ENCODE assay signal across 30 cellular contexts in the genomic region with DNA sequence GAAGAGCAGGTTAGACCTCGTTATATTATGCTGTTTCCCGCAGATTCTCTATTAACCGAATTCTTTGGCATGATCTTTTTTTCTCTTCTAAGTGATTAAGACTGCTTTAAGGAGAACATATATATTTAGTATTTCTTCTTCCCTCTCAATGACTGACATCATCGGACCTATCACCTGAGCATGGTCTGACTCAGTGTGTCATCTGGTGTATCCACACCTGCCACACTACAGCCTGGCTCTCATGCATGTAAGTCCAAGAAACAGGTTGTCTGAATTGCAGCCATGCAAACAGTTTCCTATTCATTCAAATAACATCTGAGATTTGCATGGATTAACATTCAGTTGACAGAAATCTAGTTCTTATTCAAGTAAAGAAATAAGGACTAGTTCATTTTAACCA.
"Had no signal": no experiment of that assay in that cellular context is flagged by ENCODE, and none has a peak within 500 bp of the region (broad histone marks: within the 10 kb centered on the region; RNA-seq: fewer than 3 reads in every experiment).

No MANE protein-coding gene starts in this region.

- H3K4me1 ChIP-seq: adrenal gland, body of pancreas, colonic mucosa, gastrocnemius medialis, heart left ventricle had no signal

- H3K36me3 ChIP-seq: adrenal gland, cardiac muscle cell, colonic mucosa, gastrocnemius medialis, heart left ventricle had no signal

- H3K4me3 ChIP-seq: adrenal gland, body of pancreas, cardiac muscle cell, colonic mucosa, dorsolateral prefrontal cortex, gastrocnemius medialis, heart left ventricle had no signal

- DNase-seq: activated CD4-positive, alpha-beta memory T cell treated with anti-CD3 and anti-CD28 coated beads for 36 hours; activated CD4-positive, alpha-beta T cell treated with anti-CD3 and anti-CD28 coated beads for 36 hours; activated CD4-positive, alpha-beta T cell treated with anti-CD3 and anti-CD28 coated beads, Interleukin-2, amount 10 ng/mL, durations not matched to agents 24 days and 14 days; activated CD4-positive, CD25-positive, alpha-beta regulatory T cell; activated CD4-positive, CD25-positive, alpha-beta regulatory T cell treated with anti-CD3 and anti-CD28 coated beads, Interleukin-2, amount 50 U/mL, for 72 hours; activated CD8-positive, alpha-beta memory T cell treated with anti-CD3 and anti-CD28 coated beads, Interleukin-2, amount 10 ng/mL, durations not matched to agents 7 days and 5 days; activated CD8-positive, alpha-beta memory T cell treated with anti-CD3 and anti-CD28 coated beads, Interleukin-2, amount 50 U/mL, for 4 hours; activated CD8-positive, alpha-beta T cell treated with anti-CD3 and anti-CD28 coated beads, Interleukin-2, amount 10 ng/mL, durations not matched to agents 7 days and 5 days; activated effector memory CD4-positive, alpha-beta T cell treated with anti-CD3 and anti-CD28 coated beads, Interleukin-2, amount 50 U/mL, for 16 hours; activated naive CD4-positive, alpha-beta T cell treated with anti-CD3 and anti-CD28 coated beads for 36 hours; activated naive CD8-positive, alpha-beta T cell treated with anti-CD3 and anti-CD28 coated beads for 36 hours; activated naive CD8-positive, alpha-beta T cell treated with anti-CD3 and anti-CD28 coated beads, Interleukin-2, amount 50 U/mL, for 24 hours; activated T-cell treated with anti-CD3 and anti-CD28 coated beads, Interleukin-2, amount 50 U/mL, for 1 hour; activated T-cell treated with anti-CD3 and anti-CD28 coated beads, Interleukin-2, amount 50 U/mL, for 48 hours; adrenal gland; amygdala; aorta; body of pancreas; central memory CD4-positive, alpha-beta T cell; cerebellar nuclear complex; colonic mucosa; dorsolateral prefrontal cortex; effector memory CD8-positive, alpha-beta T cell; foreskin fibroblast; gastrocnemius medialis; glutamatergic neuron; heart left ventricle; T-helper 2 cell had no signal

- ATAC-seq: activated CD4-positive, alpha-beta T cell treated with anti-CD3 and anti-CD28 coated beads for 36 hours; activated CD8-positive, alpha-beta memory T cell treated with anti-CD3 and anti-CD28 coated beads, Interleukin-2, amount 10 ng/mL, durations not matched to agents 7 days and 5 days; activated CD8-positive, alpha-beta T cell treated with anti-CD3 and anti-CD28 coated beads, Interleukin-2, amount 10 ng/mL, durations not matched to agents 7 days and 5 days; activated naive CD8-positive, alpha-beta T cell treated with anti-CD3 and anti-CD28 coated beads, Interleukin-2, amount 50 U/mL, for 24 hours; body of pancreas; effector memory CD8-positive, alpha-beta T cell; gastrocnemius medialis; heart left ventricle had no signal

- H3K9me3 ChIP-seq: adrenal gland, body of pancreas, colonic mucosa, gastrocnemius medialis, heart left ventricle had no signal

- H3K27ac ChIP-seq: adrenal gland, body of pancreas, cardiac muscle cell, colonic mucosa, dorsolateral prefrontal cortex, epithelial cell of prostate, gastrocnemius medialis, heart left ventricle had no signal

- H3K27me3 ChIP-seq: adrenal gland, body of pancreas, cardiac muscle cell, colonic mucosa, dorsolateral prefrontal cortex, gastrocnemius medialis, heart left ventricle had no signal
